In genomic region chr13:21684576-21684975, GRCh38 we compare ENCODE assay signal across 23 cellular contexts. TPM values are rescaled to one million over a fixed set of nuclear protein-coding genes. Genes with fewer than 3 reads are reported as not detected.
DNase-seq lines count a peak whose midpoint lies in the region; ATAC-seq and TF ChIP-seq lines count a peak whose summit lies in the region.
"Had no signal": no experiment of that assay in that cellular context is flagged by ENCODE, and none has a peak within 500 bp of the region (broad histone marks: within the 10 kb centered on the region; RNA-seq: fewer than 3 reads in every experiment).

No MANE protein-coding gene starts in this region.

- peaks cover 13% of the 10 kb centered on the region for H3K9me1 ChIP-seq in IMR-90 (ENCODE audit: insufficient read depth, low read length)

- in situ Hi-C loops in mammary epithelial cell (cut with MboI; ENCODE audit: low sequenced_read_pairs in 2 of 2) (no loop called here), IMR-90 (cut with MboI; ENCODE audit: low sequenced_read_pairs) (no loop called here)

- H2BK20ac ChIP-seq in IMR-90 (ENCODE audit: low read depth, low read length), result peak overlapping the region; percentile 62

- H3K27ac Mint-ChIP-seq in activated naive CD4-positive, alpha-beta T cell treated with anti-CD3 and anti-CD28 coated beads, Interleukin-2, amount 50 U/mL, for 72 hours, result no peak overlapping the region
- no peak overlapping the region for H3K27ac Mint-ChIP-seq in activated T-helper 17 cell treated with anti-CD3 and anti-CD28 coated beads, Interleukin-2, amount 50 U/mL, for 72 hours
- H3K27ac Mint-ChIP-seq: CD8-positive, alpha-beta T cell had no signal

- WGBS in mammary epithelial cell (ENCODE audit: low coverage, missing lambda C conversion rate), result 79% methylated on average over 2 of the region's 2 CpGs
- 50% methylated on average over 1 of the region's 2 CpGs; no CpG with 5 or more reads in 1 of the 2 experiments for WGBS in IMR-90 (ENCODE audit: extremely low coverage in 2 of 2, insufficient read length in 1 of 2), 2 experiments

- H3K9me3 Mint-ChIP-seq in activated naive CD4-positive, alpha-beta T cell treated with anti-CD3 and anti-CD28 coated beads, Interleukin-2, amount 50 U/mL, for 72 hours, result no peaks in the 10 kb centered on the region
- H3K9me3 Mint-ChIP-seq in activated T-helper 17 cell treated with anti-CD3 and anti-CD28 coated beads, Interleukin-2, amount 50 U/mL, for 72 hours, result no peaks in the 10 kb centered on the region
- H3K9me3 Mint-ChIP-seq: CD8-positive, alpha-beta T cell had no signal

- no peak overlapping the region for H2BK5ac ChIP-seq in IMR-90 (ENCODE audit: low read depth, low read length, poor library complexity, severe bottlenecking)

- H3K79me2 ChIP-seq in mammary epithelial cell (ENCODE audit: insufficient read depth, low read length) (no peaks in the 10 kb centered on the region), fibroblast of lung (ENCODE audit: control insufficient read depth, insufficient read depth, low read length) (no peaks in the 10 kb centered on the region)

- BruUV-seq in mammary epithelial cell (replicated peaks; lab: Mats Ljungman, UMichigan) (TSS peak; percentile 54), IMR-90 (replicated peaks; lab: Mats Ljungman, UMichigan) (no TSS peak)

- H3K4me3 Mint-ChIP-seq in activated T-helper 17 cell treated with anti-CD3 and anti-CD28 coated beads, Interleukin-2, amount 50 U/mL, for 72 hours, result no peak overlapping the region
- H3K4me3 Mint-ChIP-seq: CD8-positive, alpha-beta T cell had no signal

- peak; percentile 55 for ATAC-seq in IMR-90 (ENCODE audit: low read depth)
- ATAC-seq in activated naive CD4-positive, alpha-beta T cell treated with anti-CD3 and anti-CD28 coated beads, Interleukin-2, amount 50 U/mL, for 72 hours, result no peak
- no peak for ATAC-seq in activated T-helper 17 cell treated with anti-CD3 and anti-CD28 coated beads, Interleukin-2, amount 50 U/mL, for 72 hours (replicated peaks)
- ATAC-seq: CD8-positive, alpha-beta T cell had no signal

- H3K4me1 ChIP-seq in mammary epithelial cell (ENCODE audit: insufficient read depth, low read length) (peaks cover 37% of the 10 kb centered on the region), breast epithelium (no peaks in the 10 kb centered on the region), IMR-90 (ENCODE audit: control insufficient read depth, insufficient read depth, low read length) (peaks cover 10% of the 10 kb centered on the region), fibroblast of lung (ENCODE audit: control insufficient read depth, extremely low read depth, insufficient read depth, low read length) (no peaks in the 10 kb centered on the region)
- H3K4me1 ChIP-seq: Caco-2 had no signal

- H3K9me3 ChIP-seq in mammary epithelial cell (replicated peaks; ENCODE audit: insufficient read depth, low read length) (no peaks in the 10 kb centered on the region), breast epithelium (no peaks in the 10 kb centered on the region), IMR-90 (ENCODE audit: control insufficient read depth, insufficient read depth, low read length) (no peaks in the 10 kb centered on the region), fibroblast of lung (ENCODE audit: control insufficient read depth, insufficient read depth, low read depth, low read length) (no peaks in the 10 kb centered on the region)
- H3K9me3 ChIP-seq: Caco-2, SJSA1 had no signal

- no peak overlapping the region for H3K9ac ChIP-seq in mammary epithelial cell (ENCODE audit: insufficient read depth, low read length)
- H3K9ac ChIP-seq in IMR-90 (ENCODE audit: low read depth, low read length), result no peak overlapping the region
- H3K9ac ChIP-seq in fibroblast of lung (ENCODE audit: insufficient read depth, low read length), result no peak overlapping the region

- TF ChIP-seq POLR2A in breast epithelium (IDR thresholded peaks at IDR 0.05) (no peak), IMR-90 (IDR thresholded peaks at IDR 0.05; ENCODE audit: low read depth, low read length) (no peak)

- POLR2A ChIA-PET in IMR-90 (lab: Charles Lee; ENCODE audit: unreplicated experiment), result no interaction called here

- no peaks in the 10 kb centered on the region for H3K4me1 Mint-ChIP-seq in activated T-helper 17 cell treated with anti-CD3 and anti-CD28 coated beads, Interleukin-2, amount 50 U/mL, for 72 hours

- no peaks in the 10 kb centered on the region for H3K36me3 Mint-ChIP-seq in activated naive CD4-positive, alpha-beta T cell treated with anti-CD3 and anti-CD28 coated beads, Interleukin-2, amount 50 U/mL, for 72 hours
- no peaks in the 10 kb centered on the region for H3K36me3 Mint-ChIP-seq in activated T-helper 17 cell treated with anti-CD3 and anti-CD28 coated beads, Interleukin-2, amount 50 U/mL, for 72 hours (ENCODE audit: low read depth)
- H3K36me3 Mint-ChIP-seq: CD8-positive, alpha-beta T cell had no signal

- H4K8ac ChIP-seq in IMR-90 (ENCODE audit: low read depth in 2 of 2, low read length in 2 of 2), result peak overlapping the region in 1 of 2 experiments; percentile 5; a peak in 1 of 4 replicates

- H3K4me2 ChIP-seq in mammary epithelial cell (ENCODE audit: insufficient read depth, low read depth, low read length) (no peak overlapping the region), IMR-90 (ENCODE audit: low read depth, low read length) (peak overlapping the region; percentile 9), fibroblast of lung (ENCODE audit: extremely low read depth, insufficient read depth, low read length) (no peak overlapping the region)

- H2AFZ ChIP-seq in mammary epithelial cell (ENCODE audit: low read depth, low read length) (peak overlapping the region; percentile 36), IMR-90 (replicated peaks; ENCODE audit: low read length, poor library complexity) (no peak overlapping the region), fibroblast of lung (ENCODE audit: low read length) (no peak overlapping the region)

- H3K27ac ChIP-seq in mammary epithelial cell (ENCODE audit: insufficient read depth, low read depth, low read length) (no peak overlapping the region), breast epithelium (no peak overlapping the region), IMR-90 (ENCODE audit: insufficient read depth, low read length) (no peak overlapping the region), fibroblast of lung (ENCODE audit: insufficient read depth, low read length) (no peak overlapping the region)
- H3K27ac ChIP-seq: 22Rv1, C4-2B, SJSA1 had no signal

- H2BK15ac ChIP-seq in IMR-90 (ENCODE audit: low read depth, low read length), result peak overlapping the region; percentile 27; the same call in 2 of the 3 replicates

- H3K27me3 Mint-ChIP-seq in activated T-helper 17 cell treated with anti-CD3 and anti-CD28 coated beads, Interleukin-2, amount 50 U/mL, for 72 hours, result peaks cover 6% of the 10 kb centered on the region

- H3K4me3 ChIP-seq in mammary epithelial cell (replicated peaks in 1 of 3; ENCODE audit: insufficient read depth in 1 of 3, low read depth in 2 of 3, low read length in 3 of 3), result no peak overlapping the region
- H3K4me3 ChIP-seq in breast epithelium, result no peak overlapping the region
- no peak overlapping the region for H3K4me3 ChIP-seq in IMR-90 (ENCODE audit: insufficient read depth, low read depth, low read length)
- no peak overlapping the region for H3K4me3 ChIP-seq in fibroblast of lung (replicated peaks in 1 of 4; ENCODE audit: control extremely low read depth in 1 of 4, insufficient read depth in 1 of 4, low read depth in 3 of 4, low read length in 4 of 4)
- H3K4me3 ChIP-seq: SJSA1 had no signal

- TF ChIP-seq RAD21 in IMR-90 (IDR thresholded peaks at IDR 0.05; ENCODE audit: low read length), result no peak

- CTCF ChIA-PET in mammary epithelial cell (lab: Charles Lee; ENCODE audit: low non-redundant PET) (no interaction called here), IMR-90 (lab: Yijun Ruan, JAX) (interaction anchor here (0.6 kb wide), 1 partner anchor 155 kb away, joined by 4 read pairs; no protein-coding TSS in a partner anchor)

- 0 out of 2 replicates have a peak overlapping the region, but pooled peaks have one; percentile 9 for H3K18ac ChIP-seq in IMR-90 (ENCODE audit: low read depth, low read length)

- peak overlapping the region; percentile 48; the same call in 1 of the 2 replicates for H3K14ac ChIP-seq in IMR-90 (replicated peaks; ENCODE audit: low read depth, low read length)

- no peak overlapping the region for H3K56ac ChIP-seq in IMR-90 (ENCODE audit: extremely low read depth, insufficient read depth, low read length)

- H4K5ac ChIP-seq in IMR-90 (ENCODE audit: low read depth, low read length), result peak overlapping the region; percentile 18; the same call in 1 of the 2 replicates

- intact Hi-C loops in mammary epithelial cell (cut with micrococcal nuclease) (loop anchor here (10.0 kb wide), 1 partner anchor 620 kb away; the partner anchor contains the start of gene LATS2), breast epithelium (cut with DNase I; ENCODE audit: low total_unique reads) (no loop called here), IMR-90 (cut with micrococcal nuclease) (no loop called here)

- TF ChIP-seq CTCF in mammary epithelial cell (conservative IDR thresholded peaks at IDR 0.05 in 1 of 2, IDR thresholded peaks at IDR 0.05 in 1 of 2; ENCODE audit: extremely low read depth in 1 of 2, insufficient read depth in 1 of 2, low read depth in 1 of 2, low read length in 2 of 2) (no peak), breast epithelium (IDR thresholded peaks at IDR 0.05) (no peak), IMR-90 (conservative IDR thresholded peaks at IDR 0.05; ENCODE audit: low read depth, low read length) (no peak), fibroblast of lung (conservative IDR thresholded peaks at IDR 0.05 in 1 of 2, IDR thresholded peaks at IDR 0.05 in 1 of 2; ENCODE audit: low read depth in 1 of 2, low read length in 2 of 2) (no peak)

- H2BK120ac ChIP-seq in IMR-90 (ENCODE audit: low read depth, low read length), result peak overlapping the region; percentile 57

- peak overlapping the region; percentile 63; the same call in 1 of the 2 replicates for H2AK5ac ChIP-seq in IMR-90 (ENCODE audit: low read depth, low read length)

- no peaks in the 10 kb centered on the region for H4K20me1 ChIP-seq in mammary epithelial cell (ENCODE audit: insufficient read depth, low read length)
- no peaks in the 10 kb centered on the region for H4K20me1 ChIP-seq in IMR-90 (ENCODE audit: insufficient read depth, low read length)
- H4K20me1 ChIP-seq in fibroblast of lung (ENCODE audit: control insufficient read depth, extremely low read depth, insufficient read depth, low read length), result no peaks in the 10 kb centered on the region

- H3K4ac ChIP-seq in IMR-90 (ENCODE audit: low read depth, low read length), result peak overlapping the region; percentile 55

- H3K27me3 ChIP-seq in mammary epithelial cell (ENCODE audit: insufficient read depth, low read length), result no peaks in the 10 kb centered on the region
- H3K27me3 ChIP-seq in breast epithelium, result peaks cover 0 to 4% of the 10 kb centered on the region in 2 donors
- peaks cover under 1% of the 10 kb centered on the region for H3K27me3 ChIP-seq in IMR-90 (ENCODE audit: control insufficient read depth, insufficient read depth, low read length)
- peaks cover under 1% of the 10 kb centered on the region for H3K27me3 ChIP-seq in fibroblast of lung (ENCODE audit: control insufficient read depth, insufficient read depth, low read length)
- H3K27me3 ChIP-seq: SJSA1 had no signal

- no peaks in the 10 kb centered on the region for H3K79me1 ChIP-seq in IMR-90 (ENCODE audit: low read depth in 1 of 2, low read length in 2 of 2)

- no peak overlapping the region for H3K23ac ChIP-seq in IMR-90 (ENCODE audit: low read depth, low read length)

- no peak for DNase-seq in mammary epithelial cell
- no peak for DNase-seq in breast epithelium (ENCODE audit: low spot score in 2 of 2)
- DNase-seq in IMR-90, result peak; percentile 51
- peak; percentile 14 to 17 for DNase-seq in fibroblast of lung (ENCODE audit: low read depth in 2 of 2)
- DNase-seq in activated naive CD4-positive, alpha-beta T cell treated with anti-CD3 and anti-CD28 coated beads, Interleukin-2, amount 50 U/mL, for 72 hours (ENCODE audit: low spot score in 2 of 2), result no peak
- DNase-seq in Ammon's horn (ENCODE audit: low spot score), result no peak
- DNase-seq: Caco-2; CD8-positive, alpha-beta T cell; EL; GDM1; H7; Karpas-422; NCI-H1105; NCI-H146; NCI-H2029; NCI-H446 treated with DMSO at 0.1 percent for 48 hours; NCI-H526; Right ventricle myocardium superior; RPMI8226 had no signal

- H4K91ac ChIP-seq in IMR-90 (ENCODE audit: insufficient read depth, low read depth, low read length), result peak overlapping the region; percentile 17; the same call in 1 of the 2 replicates

- H3K36me3 ChIP-seq in mammary epithelial cell (ENCODE audit: insufficient read depth, low read length) (no peaks in the 10 kb centered on the region), breast epithelium (no peaks in the 10 kb centered on the region), IMR-90 (ENCODE audit: control insufficient read depth, insufficient read depth, low read length) (no peaks in the 10 kb centered on the region), fibroblast of lung (ENCODE audit: control insufficient read depth, insufficient read depth, low read length) (no peaks in the 10 kb centered on the region)
- H3K36me3 ChIP-seq: SJSA1 had no signal

- dilution Hi-C loops in mammary epithelial cell (cut with HindIII; ENCODE audit: low sequenced_read_pairs), result loop anchor here (5.0 kb wide), 1 partner anchor 73 kb away; no protein-coding TSS in a partner anchor
- dilution Hi-C loops in IMR-90 (cut with HindIII; ENCODE audit: low sequenced_read_pairs, unreplicated experiment), result no loop called here

- H2AK9ac ChIP-seq in IMR-90 (replicated peaks; ENCODE audit: low read depth, low read length, poor library complexity), result peak overlapping the region; percentile 38

RNA-seq across cellular contexts. Expression of gene FGF9, which starts 13.7 kb away (rescaled TPM):
- total RNA-seq in mammary epithelial cell, result not detected
- not detected for polyA plus RNA-seq in mammary epithelial cell
- polyA minus RNA-seq in mammary epithelial cell, result not detected
- 1 to 10 TPM in 1 of 3 donors, under 1 TPM in 1, not detected in 1; 0.32 to 1.2 TPM for total RNA-seq in breast epithelium
- total RNA-seq in IMR-90 (2012; rRNA removed), result under 0.01 TPM in 2 replicates
- 0.03 and 0.05 TPM in 2 replicates for polyA plus RNA-seq in IMR-90 (2012; rRNA removed)
- 0.01 TPM in 1 of 2 replicates, not detected in the other for polyA plus RNA-seq in IMR-90 (2012; cell fraction: cytosol; rRNA removed)
- polyA plus RNA-seq in IMR-90 (2012; cell fraction: nucleus; rRNA removed; ENCODE audit: low replicate concordance), result 0.07 and 0.39 TPM in 2 replicates
- total RNA-seq in fibroblast of lung, result 0.33 and 0.77 TPM in 2 replicates
- polyA plus RNA-seq in fibroblast of lung, result 0.06 and 0.07 TPM in 2 replicates
- 0.06 and 0.08 TPM in 2 replicates for polyA plus RNA-seq in fibroblast of lung (2012)
- polyA minus RNA-seq in fibroblast of lung (ENCODE audit: low replicate concordance), result not detected in 2 replicates
- total RNA-seq in activated naive CD4-positive, alpha-beta T cell treated with anti-CD3 and anti-CD28 coated beads, Interleukin-2, amount 50 U/mL, for 72 hours, result under 1 TPM; 0.18 to 0.54 TPM
- total RNA-seq in activated T-helper 17 cell treated with anti-CD3 and anti-CD28 coated beads, Interleukin-2, amount 50 U/mL, for 72 hours, result under 1 TPM in 1 of 2 donors, not detected in 1; 0.05 TPM

Comparison
In these comparisons a context has a peak if more than half of its experiments do, and no peak if none do; other contexts are left out.
1. DNase-seq: peak in IMR-90 (single experiment) and fibroblast of lung (2 of 2); none in mammary epithelial cell (single experiment), breast epithelium (0 of 2), activated naive CD4-positive, alpha-beta T cell treated with anti-CD3 and anti-CD28 coated beads, Interleukin-2, amount 50 U/mL, for 72 hours (0 of 2) and Ammon's horn (single experiment).